30 cellular contexts compared by ENCODE assay signal in the genomic region with DNA sequence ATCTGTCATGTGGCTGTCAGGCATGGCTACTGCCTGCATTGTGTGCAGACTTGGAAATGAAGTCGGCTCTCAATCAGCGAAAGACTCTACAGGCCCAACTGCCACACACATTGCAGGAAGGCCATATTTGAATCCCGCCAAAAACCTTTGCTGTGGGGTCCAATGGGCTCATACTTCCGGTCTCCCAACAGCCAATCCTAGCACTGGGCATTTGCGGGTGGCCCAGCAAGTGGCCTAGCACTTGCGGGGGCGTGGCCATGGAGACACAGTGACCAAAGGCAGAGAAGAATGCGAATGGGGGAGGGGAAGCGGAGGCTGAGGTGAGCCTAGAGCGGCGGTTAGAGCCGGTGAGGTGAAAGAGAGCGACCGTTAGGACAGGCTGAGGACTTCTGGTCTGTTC. TPM values are rescaled to one million over a fixed set of nuclear protein-coding genes. Genes with fewer than 3 reads are reported as not detected.
"Had no signal": no experiment of that assay in that cellular context is flagged by ENCODE, and none has a peak within 500 bp of the region (broad histone marks: within the 10 kb centered on the region; RNA-seq: fewer than 3 reads in every experiment).

A gene with protein sequence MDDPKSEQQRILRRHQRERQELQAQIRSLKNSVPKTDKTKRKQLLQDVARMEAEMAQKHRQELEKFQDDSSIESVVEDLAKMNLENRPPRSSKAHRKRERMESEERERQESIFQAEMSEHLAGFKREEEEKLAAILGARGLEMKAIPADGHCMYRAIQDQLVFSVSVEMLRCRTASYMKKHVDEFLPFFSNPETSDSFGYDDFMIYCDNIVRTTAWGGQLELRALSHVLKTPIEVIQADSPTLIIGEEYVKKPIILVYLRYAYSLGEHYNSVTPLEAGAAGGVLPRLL (plus strand): TSS at position 382 of the 400 bp plus-strand sequence. CDS start 68 bp downstream, outside the sequence.

- H3K27ac Mint-ChIP-seq: activated CD4-positive, alpha-beta memory T cell treated with anti-CD3 and anti-CD28 coated beads, Interleukin-2, amount 10 ng/mL, durations not matched to agents 7 days and 5 days; activated CD4-positive, alpha-beta T cell treated with anti-CD3 and anti-CD28 coated beads, Interleukin-2, amount 10 ng/mL, durations not matched to agents 7 days and 5 days; activated naive CD4-positive, alpha-beta T cell treated with anti-CD3 and anti-CD28 coated beads, Interleukin-2, amount 10 ng/mL, durations not matched to agents 7 days and 5 days; activated naive CD8-positive, alpha-beta T cell; activated T-cell treated with anti-CD3 and anti-CD28 coated beads, Interleukin-2, amount 50 U/mL, for 24 hours; activated T-cell treated with anti-CD3 and anti-CD28 coated beads, Interleukin-2, amount 50 U/mL, for 72 hours; effector memory CD8-positive, alpha-beta T cell had no signal

- H3K4me3 ChIP-seq: esophagus muscularis mucosa, gastrocnemius medialis had no signal

- H3K36me3 ChIP-seq: esophagus muscularis mucosa, gastrocnemius medialis had no signal

- H3K36me3 Mint-ChIP-seq: activated naive CD4-positive, alpha-beta T cell treated with anti-CD3 and anti-CD28 coated beads, Interleukin-2, amount 10 ng/mL, durations not matched to agents 7 days and 5 days; activated naive CD8-positive, alpha-beta T cell had no signal

- DNase-seq: activated CD4-positive, alpha-beta memory T cell treated with anti-CD3 and anti-CD28 coated beads, Interleukin-2, amount 10 ng/mL, durations not matched to agents 7 days and 5 days; activated CD4-positive, alpha-beta T cell treated with anti-CD3 and anti-CD28 coated beads for 1 hour; activated CD4-positive, alpha-beta T cell treated with anti-CD3 and anti-CD28 coated beads for 4 hours; activated CD4-positive, alpha-beta T cell treated with anti-CD3 and anti-CD28 coated beads, Interleukin-2, amount 10 ng/mL, durations not matched to agents 7 days and 5 days; activated CD4-positive, alpha-beta T cell treated with anti-CD3 and anti-CD28 coated beads, Interleukin-2, amount 50 U/mL, for 4 hours; activated CD8-positive, alpha-beta memory T cell treated with anti-CD3 and anti-CD28 coated beads, Interleukin-2, amount 50 U/mL, for 48 hours; activated naive CD4-positive, alpha-beta T cell; activated naive CD4-positive, alpha-beta T cell treated with anti-CD3 and anti-CD28 coated beads, Interleukin-2, amount 10 ng/mL, durations not matched to agents 7 days and 5 days; activated T-cell treated with anti-CD3 and anti-CD28 coated beads for 4 hours; activated T-cell treated with anti-CD3 and anti-CD28 coated beads, Interleukin-2, amount 50 U/mL, for 24 hours; activated T-cell treated with anti-CD3 and anti-CD28 coated beads, Interleukin-2, amount 50 U/mL, for 72 hours; amniotic stem cell; anterior cingulate cortex; caudate nucleus; cortex of kidney; dermis blood vessel endothelial cell; effector CD4-positive, alpha-beta T cell; effector memory CD8-positive, alpha-beta T cell; erythroblast; foreskin keratinocyte; gastrocnemius medialis; glutamatergic neuron; T-helper 2 cell had no signal

- H3K27me3 Mint-ChIP-seq: activated naive CD8-positive, alpha-beta T cell had no signal

- H3K4me1 Mint-ChIP-seq: activated CD4-positive, alpha-beta memory T cell treated with anti-CD3 and anti-CD28 coated beads, Interleukin-2, amount 10 ng/mL, durations not matched to agents 7 days and 5 days; activated CD4-positive, alpha-beta T cell treated with anti-CD3 and anti-CD28 coated beads, Interleukin-2, amount 10 ng/mL, durations not matched to agents 7 days and 5 days; activated naive CD4-positive, alpha-beta T cell treated with anti-CD3 and anti-CD28 coated beads, Interleukin-2, amount 10 ng/mL, durations not matched to agents 7 days and 5 days had no signal

- H3K4me3 Mint-ChIP-seq: activated CD4-positive, alpha-beta memory T cell treated with anti-CD3 and anti-CD28 coated beads, Interleukin-2, amount 10 ng/mL, durations not matched to agents 7 days and 5 days; activated CD4-positive, alpha-beta T cell treated with anti-CD3 and anti-CD28 coated beads, Interleukin-2, amount 10 ng/mL, durations not matched to agents 7 days and 5 days; activated naive CD4-positive, alpha-beta T cell treated with anti-CD3 and anti-CD28 coated beads, Interleukin-2, amount 10 ng/mL, durations not matched to agents 7 days and 5 days; activated naive CD8-positive, alpha-beta T cell; activated T-cell treated with anti-CD3 and anti-CD28 coated beads, Interleukin-2, amount 50 U/mL, for 24 hours; activated T-cell treated with anti-CD3 and anti-CD28 coated beads, Interleukin-2, amount 50 U/mL, for 72 hours; effector memory CD8-positive, alpha-beta T cell had no signal

- ATAC-seq: activated T-cell treated with anti-CD3 and anti-CD28 coated beads, Interleukin-2, amount 50 U/mL, for 72 hours; effector memory CD8-positive, alpha-beta T cell; foreskin keratinocyte; gastrocnemius medialis had no signal

- H3K27me3 ChIP-seq: esophagus muscularis mucosa, foreskin keratinocyte, gastrocnemius medialis had no signal

- H3K9me3 Mint-ChIP-seq: activated CD4-positive, alpha-beta memory T cell treated with anti-CD3 and anti-CD28 coated beads, Interleukin-2, amount 10 ng/mL, durations not matched to agents 7 days and 5 days; activated CD4-positive, alpha-beta T cell treated with anti-CD3 and anti-CD28 coated beads, Interleukin-2, amount 10 ng/mL, durations not matched to agents 7 days and 5 days; activated naive CD4-positive, alpha-beta T cell treated with anti-CD3 and anti-CD28 coated beads, Interleukin-2, amount 10 ng/mL, durations not matched to agents 7 days and 5 days; activated T-cell treated with anti-CD3 and anti-CD28 coated beads, Interleukin-2, amount 50 U/mL, for 24 hours; activated T-cell treated with anti-CD3 and anti-CD28 coated beads, Interleukin-2, amount 50 U/mL, for 72 hours; effector memory CD8-positive, alpha-beta T cell had no signal

- H3K9me3 ChIP-seq: esophagus muscularis mucosa, gastrocnemius medialis had no signal

- FAIRE-seq: astrocyte, colon had no signal

- H3K4me1 ChIP-seq: esophagus muscularis mucosa, foreskin keratinocyte, gastrocnemius medialis had no signal

- H3K27ac ChIP-seq: esophagus muscularis mucosa, foreskin keratinocyte, gastrocnemius medialis had no signal

RNA-seq across cellular contexts. Expression of the gene that starts here (rescaled TPM):
- total RNA-seq: activated CD4-positive, alpha-beta memory T cell treated with anti-CD3 and anti-CD28 coated beads, Interleukin-2, amount 10 ng/mL, durations not matched to agents 7 days and 5 days; activated CD4-positive, alpha-beta T cell treated with anti-CD3 and anti-CD28 coated beads, Interleukin-2, amount 10 ng/mL, durations not matched to agents 7 days and 5 days; activated T-cell treated with anti-CD3 and anti-CD28 coated beads, Interleukin-2, amount 50 U/mL, for 72 hours; astrocyte; chondrocyte; dermis blood vessel endothelial cell; esophagus muscularis mucosa; foreskin keratinocyte; gastrocnemius medialis; T-helper 1 cell treated with Interleukin-12 subunit alpha and Interleukin-12 subunit beta and Interleukin-4 antibody, amounts not matched to agents 30 ng/mL and 1 ng/mL, for 36 hours had no signal
- polyA plus RNA-seq: adipose tissue, foreskin keratinocyte had no signal
